Comparison of ENCODE assay signal across 9 cellular contexts in genomic region chr20:6007529-6008103, GRCh38. TPM values are rescaled to one million over a fixed set of nuclear protein-coding genes. Genes with fewer than 3 reads are reported as not detected.
DNase-seq lines count a peak whose midpoint lies in the region; ATAC-seq, FAIRE-seq and TF ChIP-seq lines count a peak whose summit lies in the region.
"Had no signal": no experiment of that assay in that cellular context is flagged by ENCODE, and none has a peak within 500 bp of the region (broad histone marks: within the 10 kb centered on the region; RNA-seq: fewer than 3 reads in every experiment).

No MANE protein-coding gene starts in this region.

- TF ChIP-seq EP300 in suprapubic skin (IDR thresholded peaks at IDR 0.05): no peak

- no peak for ATAC-seq in activated naive CD4-positive, alpha-beta T cell treated with anti-CD3 and anti-CD28 coated beads, Interleukin-2, amount 50 U/mL, for 72 hours
- no peak for ATAC-seq in GM21619 (IDR thresholded peaks at IDR 0.05; ENCODE audit: unreplicated experiment)

- H3K9me3 ChIP-seq in kidney (ENCODE audit: control insufficient read depth in 1 of 2, low read length in 2 of 2): no peaks in the 10 kb centered on the region
- H3K9me3 ChIP-seq in suprapubic skin: no peaks in the 10 kb centered on the region

- 17% methylated on average over 3 of the region's 3 CpGs for WGBS in suprapubic skin

- peak overlapping the region; percentile 18 for H3K27ac Mint-ChIP-seq in T-helper 1 cell treated with Interleukin-12 subunit alpha and Interleukin-12 subunit beta and Interleukin-4 antibody, amounts not matched to agents 30 μg/mL and 1 μg/mL, for 36 hours
- H3K27ac Mint-ChIP-seq in activated naive CD4-positive, alpha-beta T cell treated with anti-CD3 and anti-CD28 coated beads, Interleukin-2, amount 50 U/mL, for 72 hours: peak overlapping the region; percentile 44 to 90

- H3K27me3 Mint-ChIP-seq in T-helper 1 cell treated with Interleukin-12 subunit alpha and Interleukin-12 subunit beta and Interleukin-4 antibody, amounts not matched to agents 30 μg/mL and 1 μg/mL, for 36 hours (ENCODE audit: low read depth): no peaks in the 10 kb centered on the region

- intact Hi-C loops in kidney (cut with DNase I): no loop called here

- TF ChIP-seq POLR2A in suprapubic skin (IDR thresholded peaks at IDR 0.05): no peak

- H3K4me3 ChIP-seq in kidney (ENCODE audit: low read length in 2 of 2): peak overlapping the region; percentile 86 to 87
- H3K4me3 ChIP-seq in suprapubic skin: peak overlapping the region; percentile 84

- H3K36me3 Mint-ChIP-seq in T-helper 1 cell treated with Interleukin-12 subunit alpha and Interleukin-12 subunit beta and Interleukin-4 antibody, amounts not matched to agents 30 μg/mL and 1 μg/mL, for 36 hours (ENCODE audit: low read depth): peaks cover 24% of the 10 kb centered on the region
- H3K36me3 Mint-ChIP-seq in activated naive CD4-positive, alpha-beta T cell treated with anti-CD3 and anti-CD28 coated beads, Interleukin-2, amount 50 U/mL, for 72 hours: peaks cover 7 to 14% of the 10 kb centered on the region in 2 donors

- H3K4me3 Mint-ChIP-seq in T-helper 1 cell treated with Interleukin-12 subunit alpha and Interleukin-12 subunit beta and Interleukin-4 antibody, amounts not matched to agents 30 μg/mL and 1 μg/mL, for 36 hours: peak overlapping the region; percentile 95

- no peak for FAIRE-seq in kidney (lab: Jason Lieb, UNC)
- FAIRE-seq: A204.1 had no signal

- H3K9ac ChIP-seq in kidney (ENCODE audit: low read length in 2 of 2): peak overlapping the region in 1 of 2 donors; percentile 62

- TF ChIP-seq CTCF in kidney (IDR thresholded peaks at IDR 0.05; ENCODE audit: borderline replicate concordance, extremely low read depth, insufficient read depth): no peak
- TF ChIP-seq CTCF in suprapubic skin (IDR thresholded peaks at IDR 0.05): no peak

- no peaks in the 10 kb centered on the region for H3K9me3 Mint-ChIP-seq in T-helper 1 cell treated with Interleukin-12 subunit alpha and Interleukin-12 subunit beta and Interleukin-4 antibody, amounts not matched to agents 30 μg/mL and 1 μg/mL, for 36 hours
- no peaks in the 10 kb centered on the region for H3K9me3 Mint-ChIP-seq in activated naive CD4-positive, alpha-beta T cell treated with anti-CD3 and anti-CD28 coated beads, Interleukin-2, amount 50 U/mL, for 72 hours

- H3K27ac ChIP-seq in kidney (ENCODE audit: low read depth in 2 of 2, low read length in 2 of 2): peak overlapping the region in 1 of 2 donors; percentile 58
- H3K27ac ChIP-seq in suprapubic skin: no peak overlapping the region

- H3K36me3 ChIP-seq in kidney (ENCODE audit: control insufficient read depth in 1 of 2, insufficient read depth in 2 of 2, low read length in 2 of 2) (peaks cover 6 to 26% of the 10 kb centered on the region in 2 donors), suprapubic skin (peaks cover 22% of the 10 kb centered on the region)

- H3K27me3 ChIP-seq in suprapubic skin: no peaks in the 10 kb centered on the region

- H3K4me1 ChIP-seq in kidney (ENCODE audit: control insufficient read depth in 1 of 2, insufficient read depth in 1 of 2, low read depth in 1 of 2, low read length in 2 of 2) (peaks cover 0 to 7% of the 10 kb centered on the region in 2 donors), suprapubic skin (peaks cover 35% of the 10 kb centered on the region)

- peaks cover 26% of the 10 kb centered on the region for H3K4me1 Mint-ChIP-seq in T-helper 1 cell treated with Interleukin-12 subunit alpha and Interleukin-12 subunit beta and Interleukin-4 antibody, amounts not matched to agents 30 μg/mL and 1 μg/mL, for 36 hours (ENCODE audit: low read depth)

- DNase-seq in T-helper 1 cell (no peak), kidney (no peak), suprapubic skin (ENCODE audit: low spot score in 2 of 2) (no peak), pons (ENCODE audit: low spot score) (no peak)
- no peak for DNase-seq in activated naive CD4-positive, alpha-beta T cell treated with anti-CD3 and anti-CD28 coated beads, Interleukin-2, amount 50 U/mL, for 72 hours (ENCODE audit: low spot score in 2 of 2)
- DNase-seq in stimulated activated naive CD4-positive, alpha-beta T cell (lab: John Stamatoyannopoulos, UW): no peak

RNA-seq across cellular contexts. Expression of gene CRLS1, which starts 1.7 kb away (rescaled TPM):
- total RNA-seq in activated naive CD4-positive, alpha-beta T cell treated with anti-CD3 and anti-CD28 coated beads, Interleukin-2, amount 50 U/mL, for 72 hours: 10 to 100 TPM; 18.6 to 59.3 TPM
- total RNA-seq in kidney (49.1 TPM), suprapubic skin (10 to 100 TPM; 17.7 to 27.1 (median 22.9) TPM)
- 88.9 TPM for polyA plus RNA-seq in kidney (ENCODE audit: insufficient read depth, low read depth, low replicate concordance)

RNA-seq across cellular contexts. Expression of gene LRRN4, which starts 46.2 kb away (rescaled TPM):
- not detected for total RNA-seq in activated naive CD4-positive, alpha-beta T cell treated with anti-CD3 and anti-CD28 coated beads, Interleukin-2, amount 50 U/mL, for 72 hours
- total RNA-seq in kidney (89.3 TPM), suprapubic skin (under 1 TPM in 1 of 4 donors, not detected in 3; 0.80 TPM)
- polyA plus RNA-seq in kidney (ENCODE audit: insufficient read depth, low read depth, low replicate concordance): 1.6 TPM

RNA-seq across cellular contexts. Expression of gene MCM8, which starts 57.2 kb away (rescaled TPM):
- total RNA-seq in activated naive CD4-positive, alpha-beta T cell treated with anti-CD3 and anti-CD28 coated beads, Interleukin-2, amount 50 U/mL, for 72 hours: 10 to 100 TPM; 38.8 to 62.9 TPM
- 6.6 TPM for total RNA-seq in kidney
- 1.9 TPM for polyA plus RNA-seq in kidney (ENCODE audit: insufficient read depth, low read depth, low replicate concordance)
- 1 to 10 TPM; 4.0 to 6.8 (median 4.8) TPM for total RNA-seq in suprapubic skin

RNA-seq across cellular contexts. Expression of gene TRMT6, which starts 57.3 kb away (rescaled TPM):
- 10 to 100 TPM; 16.1 to 19.8 TPM for total RNA-seq in activated naive CD4-positive, alpha-beta T cell treated with anti-CD3 and anti-CD28 coated beads, Interleukin-2, amount 50 U/mL, for 72 hours
- total RNA-seq in kidney: 12.3 TPM
- polyA plus RNA-seq in kidney (ENCODE audit: insufficient read depth, low read depth, low replicate concordance): 9.1 TPM
- total RNA-seq in suprapubic skin: 10 to 100 TPM in 1 of 4 donors, 1 to 10 TPM in 3; 7.7 to 13.0 (median 9.5) TPM

Comparison
In these comparisons a context has a peak if more than half of its experiments do, and no peak if none do; other contexts are left out.
1. RNA of gene LRRN4, which starts 46.2 kb away (total RNA-seq): 89.3 TPM in kidney (single experiment); 0.80 TPM in suprapubic skin and not detected in activated naive CD4-positive, alpha-beta T cell treated with anti-CD3 and anti-CD28 coated beads, Interleukin-2, amount 50 U/mL, for 72 hours; every median in the first group is over 10 times any median in the second.